ENCODE assay signal across 20 cellular contexts in the genomic region with DNA sequence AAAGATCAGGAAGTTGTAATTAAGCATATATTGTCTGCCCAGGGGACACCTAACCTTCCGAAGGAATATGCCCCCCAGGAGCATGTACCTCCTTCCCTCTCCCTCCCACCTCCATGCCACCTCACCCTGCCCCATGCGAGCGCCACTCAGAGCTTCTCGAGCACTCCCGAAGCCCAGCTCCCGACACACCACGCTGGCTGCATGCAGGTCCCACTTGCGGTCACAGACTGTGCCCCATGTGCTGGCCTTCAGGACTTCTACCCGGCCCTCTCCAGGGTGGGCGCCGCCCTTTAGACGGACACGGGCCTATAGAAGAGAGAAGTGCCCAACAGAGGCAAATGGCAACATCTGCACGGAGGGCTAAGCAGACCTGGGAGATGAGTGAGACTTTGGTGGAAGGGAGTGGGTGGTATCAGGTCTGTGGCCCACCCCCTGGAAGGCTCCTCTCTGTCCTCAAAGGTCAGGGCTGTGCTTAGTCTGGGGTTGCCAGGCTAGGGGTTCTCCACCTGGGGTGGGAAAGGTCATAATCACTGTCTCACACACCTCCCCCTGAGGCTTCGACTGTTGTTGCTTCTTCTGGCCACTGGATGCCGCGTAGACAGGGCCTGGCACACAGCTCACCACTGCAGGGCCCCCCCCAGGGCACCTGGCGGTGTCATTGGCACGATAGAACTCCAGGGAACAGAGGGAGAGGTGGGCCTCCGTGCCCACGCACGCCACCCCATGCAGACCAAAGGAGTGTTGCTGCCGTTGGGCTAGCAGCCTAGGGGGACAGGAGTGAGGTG. TPM values are rescaled to one million over a fixed set of nuclear protein-coding genes. Genes with fewer than 3 reads are reported as not detected.
DNase-seq lines count a peak whose midpoint lies in the region; ATAC-seq, FAIRE-seq and TF ChIP-seq lines count a peak whose summit lies in the region.
"Had no signal": no experiment of that assay in that cellular context is flagged by ENCODE, and none has a peak within 500 bp of the region (broad histone marks: within the 10 kb centered on the region; RNA-seq: fewer than 3 reads in every experiment).

No MANE protein-coding gene starts in this region.

- TF ChIP-seq CTCF in WERI-Rb-1 (IDR thresholded peaks at IDR 0.05; ENCODE audit: low read depth, low read length), result 0 out of 2 replicates have a peak, but pooled peaks have one; percentile 9
- TF ChIP-seq CTCF in kidney (IDR thresholded peaks at IDR 0.05; ENCODE audit: borderline replicate concordance, extremely low read depth, insufficient read depth), result no peak
- TF ChIP-seq CTCF in coronary artery (IDR thresholded peaks at IDR 0.05), result no peak

- DNase-seq in activated naive CD8-positive, alpha-beta T cell treated with anti-CD3 and anti-CD28 coated beads, Interleukin-2, amount 50 U/mL, for 24 hours, result no peak
- DNase-seq in activated naive CD8-positive, alpha-beta T cell treated with anti-CD3 and anti-CD28 coated beads for 36 hours, result no peak
- no peak for DNase-seq in WERI-Rb-1
- peak; percentile 78 for DNase-seq in kidney
- DNase-seq in NCI-H1694 treated with DMSO at 0.1 percent for 48 hours (lab: John Stamatoyannopoulos, UW), result no peak
- DNase-seq in retina, result no peak
- DNase-seq in coronary artery (ENCODE audit: low spot score), result no peak
- DNase-seq: C1 segment of cervical spinal cord, EL, KG1, MG63, NCI-H1092 treated with DMSO at 0.1 percent for 48 hours, NCI-H1694, NCI-H446, NCI-H748 treated with DMSO at 0.1 percent for 48 hours, SIG-M5 had no signal

- H3K36me3 ChIP-seq in WERI-Rb-1 (peaks cover 37% of the 10 kb centered on the region), kidney (ENCODE audit: control insufficient read depth in 1 of 2, insufficient read depth in 2 of 2, low read length in 2 of 2) (peaks cover 4 to 7% of the 10 kb centered on the region in 2 donors)

- H3K9ac ChIP-seq in kidney (ENCODE audit: low read length in 2 of 2), result no peak overlapping the region

- H3K4me1 Mint-ChIP-seq in activated naive CD8-positive, alpha-beta T cell treated with anti-CD3 and anti-CD28 coated beads, Interleukin-2, amount 50 U/mL, for 24 hours, result peaks cover 24% of the 10 kb centered on the region
- H3K4me1 Mint-ChIP-seq in activated naive CD8-positive, alpha-beta T cell treated with anti-CD3 and anti-CD28 coated beads for 36 hours, result peaks cover 17% of the 10 kb centered on the region

- H3K27me3 ChIP-seq in WERI-Rb-1 (ENCODE audit: insufficient read depth, low read depth, severe bottlenecking), result no peaks in the 10 kb centered on the region
- H3K27me3 ChIP-seq: MG63 had no signal

- H3K4me3 ChIP-seq in WERI-Rb-1 (ENCODE audit: low read depth, low read length), result no peak overlapping the region
- H3K4me3 ChIP-seq in kidney (ENCODE audit: low read length in 2 of 2), result no peak overlapping the region
- H3K4me3 ChIP-seq in coronary artery, result no peak overlapping the region
- H3K4me3 ChIP-seq: MG63 had no signal

- no peak overlapping the region for H3K27ac Mint-ChIP-seq in activated naive CD8-positive, alpha-beta T cell treated with anti-CD3 and anti-CD28 coated beads, Interleukin-2, amount 50 U/mL, for 24 hours
- H3K27ac Mint-ChIP-seq in activated naive CD8-positive, alpha-beta T cell treated with anti-CD3 and anti-CD28 coated beads for 36 hours, result no peak overlapping the region

- no peaks in the 10 kb centered on the region for H3K9me3 Mint-ChIP-seq in activated naive CD8-positive, alpha-beta T cell treated with anti-CD3 and anti-CD28 coated beads, Interleukin-2, amount 50 U/mL, for 24 hours
- no peaks in the 10 kb centered on the region for H3K9me3 Mint-ChIP-seq in activated naive CD8-positive, alpha-beta T cell treated with anti-CD3 and anti-CD28 coated beads for 36 hours

- no peaks in the 10 kb centered on the region for H3K9me3 ChIP-seq in WERI-Rb-1 (ENCODE audit: severe bottlenecking)
- H3K9me3 ChIP-seq in kidney (ENCODE audit: control insufficient read depth in 1 of 2, low read length in 2 of 2), result no peaks in the 10 kb centered on the region
- H3K9me3 ChIP-seq: MG63 had no signal

- H3K27me3 Mint-ChIP-seq in activated naive CD8-positive, alpha-beta T cell treated with anti-CD3 and anti-CD28 coated beads, Interleukin-2, amount 50 U/mL, for 24 hours, result peaks cover 19% of the 10 kb centered on the region
- peaks cover 20% of the 10 kb centered on the region for H3K27me3 Mint-ChIP-seq in activated naive CD8-positive, alpha-beta T cell treated with anti-CD3 and anti-CD28 coated beads for 36 hours

- ATAC-seq in activated naive CD8-positive, alpha-beta T cell treated with anti-CD3 and anti-CD28 coated beads, Interleukin-2, amount 50 U/mL, for 24 hours, result peak; percentile 81
- no peak for ATAC-seq in GM21723 (IDR thresholded peaks at IDR 0.05; ENCODE audit: unreplicated experiment)

- H3K4me1 ChIP-seq in kidney (ENCODE audit: control insufficient read depth in 1 of 2, insufficient read depth in 1 of 2, low read depth in 1 of 2, low read length in 2 of 2), result peaks cover 0 to under 1% of the 10 kb centered on the region in 2 donors

- FAIRE-seq in kidney (lab: Jason Lieb, UNC), result no peak
- FAIRE-seq: RCC 7860 had no signal

- H3K36me3 Mint-ChIP-seq in activated naive CD8-positive, alpha-beta T cell treated with anti-CD3 and anti-CD28 coated beads, Interleukin-2, amount 50 U/mL, for 24 hours (ENCODE audit: low read depth), result peaks cover 16% of the 10 kb centered on the region
- H3K36me3 Mint-ChIP-seq in activated naive CD8-positive, alpha-beta T cell treated with anti-CD3 and anti-CD28 coated beads for 36 hours, result peaks cover 13% of the 10 kb centered on the region

- H3K4me3 Mint-ChIP-seq in activated naive CD8-positive, alpha-beta T cell treated with anti-CD3 and anti-CD28 coated beads, Interleukin-2, amount 50 U/mL, for 24 hours, result no peak overlapping the region
- no peak overlapping the region for H3K4me3 Mint-ChIP-seq in activated naive CD8-positive, alpha-beta T cell treated with anti-CD3 and anti-CD28 coated beads for 36 hours

- no peak overlapping the region for H3K27ac ChIP-seq in WERI-Rb-1
- H3K27ac ChIP-seq in kidney (ENCODE audit: low read depth in 2 of 2, low read length in 2 of 2), result no peak overlapping the region
- no peak overlapping the region for H3K27ac ChIP-seq in coronary artery
- H3K27ac ChIP-seq: HL-60 had no signal

- intact Hi-C loops in kidney (cut with DNase I), result no loop called here

RNA-seq across cellular contexts. Expression of a gene that starts 6.6 kb away (rescaled TPM):
- total RNA-seq in activated naive CD8-positive, alpha-beta T cell treated with anti-CD3 and anti-CD28 coated beads for 36 hours, result 10 to 100 TPM; 56.8 to 59.3 TPM
- total RNA-seq in kidney, result 30.8 TPM
- 44.2 TPM for polyA plus RNA-seq in kidney (ENCODE audit: insufficient read depth, low read depth, low replicate concordance)

RNA-seq across cellular contexts. Expression of a gene that starts 6.9 kb away (rescaled TPM):
- 100 to 1,000 TPM; 138 to 140 TPM for total RNA-seq in activated naive CD8-positive, alpha-beta T cell treated with anti-CD3 and anti-CD28 coated beads for 36 hours
- total RNA-seq in kidney, result 91.0 TPM
- polyA plus RNA-seq in kidney (ENCODE audit: insufficient read depth, low read depth, low replicate concordance), result 130 TPM

RNA-seq across cellular contexts. Expression of a gene that starts 10.3 kb away (rescaled TPM):
- total RNA-seq in activated naive CD8-positive, alpha-beta T cell treated with anti-CD3 and anti-CD28 coated beads for 36 hours, result under 1 TPM; 0.16 to 0.27 TPM
- total RNA-seq in kidney, result not detected
- polyA plus RNA-seq in kidney (ENCODE audit: insufficient read depth, low read depth, low replicate concordance), result not detected
- total RNA-seq: A172 had no signal

RNA-seq across cellular contexts. Expression of a gene that starts 17.4 kb away (rescaled TPM):
- 1 to 10 TPM; 1.9 to 2.7 TPM for total RNA-seq in activated naive CD8-positive, alpha-beta T cell treated with anti-CD3 and anti-CD28 coated beads for 36 hours
- 9.7 TPM for total RNA-seq in kidney
- polyA plus RNA-seq in kidney (ENCODE audit: insufficient read depth, low read depth, low replicate concordance), result 2.4 TPM

RNA-seq across cellular contexts. Expression of a gene that starts 18.2 kb away (rescaled TPM):
- total RNA-seq in activated naive CD8-positive, alpha-beta T cell treated with anti-CD3 and anti-CD28 coated beads for 36 hours, result 10 to 100 TPM; 19.6 to 23.5 TPM
- total RNA-seq in kidney, result 16.7 TPM
- polyA plus RNA-seq in kidney (ENCODE audit: insufficient read depth, low read depth, low replicate concordance), result 11.3 TPM
